In genomic region chr16:57409870-57410585, GRCh38 we compare ENCODE assay signal across 16 cellular contexts. TPM values are rescaled to one million over a fixed set of nuclear protein-coding genes. Genes with fewer than 3 reads are reported as not detected.
DNase-seq lines count a peak whose midpoint lies in the region; ATAC-seq and TF ChIP-seq lines count a peak whose summit lies in the region.
"Had no signal": no experiment of that assay in that cellular context is flagged by ENCODE, and none has a peak within 500 bp of the region (broad histone marks: within the 10 kb centered on the region; RNA-seq: fewer than 3 reads in every experiment).

No MANE protein-coding gene starts in this region.

- ATAC-seq in WTC11 (peak; percentile 49), HG03095 (IDR thresholded peaks at IDR 0.05; ENCODE audit: unreplicated experiment) (no peak)

- H3K4me2 ChIP-seq in H9 (ENCODE audit: insufficient read depth, insufficient read length, low read length), result no peak overlapping the region

- H3K27ac Mint-ChIP-seq in H9, result peak overlapping the region in 2 of 3 experiments; percentile 50 to 79; a peak in 2 of 7 replicates
- no peak overlapping the region for H3K27ac Mint-ChIP-seq in WTC11
- no peak overlapping the region for H3K27ac Mint-ChIP-seq in endothelial cell (ENCODE audit: unreplicated experiment)
- H3K27ac Mint-ChIP-seq: progenitor cell of endocrine pancreas had no signal

- CTCF ChIA-PET in WTC11 (lab: Charles Lee), result interaction anchor here (0.5 to 2.0 kb wide), 5 partner anchors 7 to 110 kb away, joined by 3 to 7 read pairs (median 4); no protein-coding TSS in a partner anchor

- no peak overlapping the region for H3T11ph ChIP-seq in H9 (ENCODE audit: low read length)

- no peaks in the 10 kb centered on the region for H3K79me1 ChIP-seq in H9 (ENCODE audit: insufficient read depth, low read depth, low read length, poor library complexity, severe bottlenecking)

- DNase-seq in H9 (peak; percentile 38), WTC11 (ENCODE audit: low spot score) (no peak), left kidney (ENCODE audit: low read depth, low spot score) (peak; percentile 80), endothelial cell (ENCODE audit: low spot score) (no peak), dermis blood vessel endothelial cell (no peak)
- DNase-seq in activated CD8-positive, alpha-beta memory T cell treated with anti-CD3 and anti-CD28 coated beads, Interleukin-2, amount 50 U/mL, for 4 hours, result no peak
- DNase-seq: activated CD4-positive, alpha-beta T cell treated with anti-CD3 and anti-CD28 coated beads, Interleukin-2, amount 50 U/mL, for 4 hours; activated naive CD4-positive, alpha-beta T cell; NCI-H446 treated with DMSO at 0.1 percent for 48 hours; SW 1271 had no signal

- H3K23ac ChIP-seq in H9 (ENCODE audit: insufficient read length, low read depth, low read length), result no peak overlapping the region

- no peaks in the 10 kb centered on the region for H3K4me1 ChIP-seq in H9 (ENCODE audit: insufficient read depth, low read length)

- no peak overlapping the region for H2AFZ ChIP-seq in H9 (ENCODE audit: low read length)

- H4K8ac ChIP-seq in H9 (replicated peaks; ENCODE audit: insufficient read length, low read depth, low read length), result no peak overlapping the region

- H2AK5ac ChIP-seq in H9 (ENCODE audit: insufficient read length, low read length), result no peak overlapping the region

- H3K9ac ChIP-seq in H9 (ENCODE audit: extremely low read depth, insufficient read length, low read length), result no peak overlapping the region

- H3K23me2 ChIP-seq in H9 (ENCODE audit: insufficient read length, low read depth, low read length, poor library complexity, severe bottlenecking), result no peaks in the 10 kb centered on the region

- H4K20me1 ChIP-seq in H9 (ENCODE audit: control insufficient read depth, insufficient read depth, insufficient read length), result no peaks in the 10 kb centered on the region

- H3K79me2 ChIP-seq in H9 (ENCODE audit: insufficient read depth, low read length), result no peaks in the 10 kb centered on the region

- H2BK20ac ChIP-seq in H9 (ENCODE audit: low read depth, low read length, poor library complexity, severe bottlenecking), result no peak overlapping the region

- no peak overlapping the region for H3K14ac ChIP-seq in H9 (ENCODE audit: insufficient read depth, low read length)

- no peak overlapping the region for H2BK5ac ChIP-seq in H9 (ENCODE audit: insufficient read length, low read length)

- POLR2A ChIA-PET in WTC11 (lab: Charles Lee), result no interaction called here

- TF ChIP-seq CTCF in 22Rv1 (IDR thresholded peaks at IDR 0.05) (0 out of 2 replicates have a peak, but pooled peaks have one; percentile 15), H9 (conservative IDR thresholded peaks at IDR 0.05) (0 out of 3 replicates have a peak, but pooled peaks have one; percentile 14), WTC11 (IDR thresholded peaks at IDR 0.05) (no peak), endothelial cell (IDR thresholded peaks at IDR 0.05; ENCODE audit: unreplicated experiment) (no peak)

- H3K27me3 Mint-ChIP-seq in H9 (ENCODE audit: low read depth) (peaks cover 4% of the 10 kb centered on the region), WTC11 (ENCODE audit: low read depth) (no peaks in the 10 kb centered on the region; the same call in 1 of the 2 replicates), endothelial cell (ENCODE audit: unreplicated experiment) (peaks cover 11% of the 10 kb centered on the region)
- H3K27me3 Mint-ChIP-seq: central memory CD8-positive, alpha-beta T cell had no signal

- H3K36me3 Mint-ChIP-seq in H9 (ENCODE audit: insufficient read depth in 1 of 3, low read depth in 3 of 3) (no peaks in the 10 kb centered on the region), WTC11 (no peaks in the 10 kb centered on the region), endothelial cell (ENCODE audit: low read depth, unreplicated experiment) (no peaks in the 10 kb centered on the region)

- H2BK15ac ChIP-seq in H9 (ENCODE audit: low read depth, low read length), result no peak overlapping the region

- H2BK12ac ChIP-seq in H9 (ENCODE audit: insufficient read length, low read depth, low read length), result no peak overlapping the region

- no peak overlapping the region for H4K91ac ChIP-seq in H9 (ENCODE audit: insufficient read length, low read depth, low read length)

- peak overlapping the region; percentile 17; the same call in 1 of the 2 replicates for H3K27ac ChIP-seq in 22Rv1
- H3K27ac ChIP-seq in H9 (ENCODE audit: insufficient read length, low read depth, low read length), result no peak overlapping the region
- H3K27ac ChIP-seq: thoracic aorta had no signal

- no peak overlapping the region for H2BK120ac ChIP-seq in H9 (ENCODE audit: low read depth, low read length, poor library complexity, severe bottlenecking)

- no peak overlapping the region for H3K18ac ChIP-seq in H9 (ENCODE audit: insufficient read length, low read depth, low read length)

- no peaks in the 10 kb centered on the region for H3K27me3 ChIP-seq in H9 (ENCODE audit: insufficient read depth, low read length)

- H3K4me3 Mint-ChIP-seq in H9, result no peak overlapping the region
- H3K4me3 Mint-ChIP-seq in WTC11, result no peak overlapping the region
- no peak overlapping the region for H3K4me3 Mint-ChIP-seq in endothelial cell (ENCODE audit: unreplicated experiment)
- H3K4me3 Mint-ChIP-seq: central memory CD8-positive, alpha-beta T cell had no signal

- H3K56ac ChIP-seq in H9 (ENCODE audit: insufficient read length, low read depth, low read length), result no peak overlapping the region

- no peaks in the 10 kb centered on the region for H3K9me3 ChIP-seq in H9 (ENCODE audit: control insufficient read depth, low read depth, low read length)
- H3K9me3 ChIP-seq: thoracic aorta had no signal

- no CpG with 5 or more reads among the region's 14 CpGs for WGBS in H9 (ENCODE audit: extremely low coverage, insufficient read length, low lambda C conversion rate)

- no peak overlapping the region for H4K5ac ChIP-seq in H9 (ENCODE audit: insufficient read length, low read depth, low read length)

- no peak overlapping the region for H3K4ac ChIP-seq in H9 (ENCODE audit: low read depth, low read length)

- H3K9me3 Mint-ChIP-seq in H9, result no peaks in the 10 kb centered on the region
- no peaks in the 10 kb centered on the region for H3K9me3 Mint-ChIP-seq in WTC11
- no peaks in the 10 kb centered on the region for H3K9me3 Mint-ChIP-seq in endothelial cell (ENCODE audit: unreplicated experiment)
- H3K9me3 Mint-ChIP-seq: central memory CD8-positive, alpha-beta T cell had no signal

- H3K4me1 Mint-ChIP-seq in H9, result peaks cover 2 to 5% of the 10 kb centered on the region in 2 experiments; a peak in 1 of 4 replicates
- peaks cover 3% of the 10 kb centered on the region; the same call in 1 of the 2 replicates for H3K4me1 Mint-ChIP-seq in WTC11
- peaks cover 20% of the 10 kb centered on the region for H3K4me1 Mint-ChIP-seq in endothelial cell (ENCODE audit: unreplicated experiment)

TF ChIP-seq in WTC11, 78 proteins besides CTCF, POLR2A, EP300 and RAD21 (continues in another document):
- TF ChIP-seq GTF2I (CRISPR knock-in tag; conservative IDR thresholded peaks at IDR 0.05) (no peak), USF2 (CRISPR knock-in tag; IDR thresholded peaks at IDR 0.05) (no peak), FOXK1 (CRISPR knock-in tag; IDR thresholded peaks at IDR 0.05) (no peak), STAT6 (CRISPR knock-in tag; conservative IDR thresholded peaks at IDR 0.05; ENCODE audit: low read depth) (no peak), EMX1 (CRISPR knock-in tag; IDR thresholded peaks at IDR 0.05) (no peak), ELF4 (CRISPR knock-in tag; IDR thresholded peaks at IDR 0.05; ENCODE audit: low read depth) (no peak), SMAD3 (CRISPR knock-in tag; IDR thresholded peaks at IDR 0.05; ENCODE audit: borderline replicate concordance) (no peak), NR1H2 (CRISPR knock-in tag; IDR thresholded peaks at IDR 0.05) (no peak)

RNA-seq across cellular contexts. Expression of gene CCL17, which starts 5.5 kb away (rescaled TPM):
- not detected in 2 replicates for total RNA-seq in H9 (2021)
- total RNA-seq in WTC11 (2021), result not detected in 3 replicates
- total RNA-seq in endothelial cell (ENCODE audit: unreplicated experiment), result not detected
- total RNA-seq in dermis blood vessel endothelial cell, result not detected in 2 replicates
- total RNA-seq: left lobe of liver, progenitor cell of endocrine pancreas, thoracic aorta had no signal

RNA-seq across cellular contexts. Expression of gene CIAPIN1, which starts 37.2 kb away (rescaled TPM):
- 82.8 and 85.3 TPM in 2 replicates for total RNA-seq in H9 (2021)
- total RNA-seq in WTC11 (2021), result 85.9 to 94.7 TPM (median 87.9 TPM) in 3 replicates
- 82.6 TPM for total RNA-seq in endothelial cell (ENCODE audit: unreplicated experiment)
- total RNA-seq in dermis blood vessel endothelial cell, result 70.5 and 92.1 TPM in 2 replicates

RNA-seq across cellular contexts. Expression of gene COQ9, which starts 37.3 kb away (rescaled TPM):
- total RNA-seq in H9 (2021) (31.7 and 32.9 TPM in 2 replicates), WTC11 (2021) (39.2 to 40.2 TPM (median 39.8 TPM) in 3 replicates), endothelial cell (ENCODE audit: unreplicated experiment) (23.1 TPM), dermis blood vessel endothelial cell (55.1 and 58.7 TPM in 2 replicates)

RNA-seq across cellular contexts. Expression of gene CX3CL1, which starts 37.7 kb away (rescaled TPM):
- total RNA-seq in H9 (2021), result 1.6 and 1.7 TPM in 2 replicates
- total RNA-seq in WTC11 (2021), result 0.66 to 1.2 TPM (median 1.1 TPM) in 3 replicates
- total RNA-seq in endothelial cell (ENCODE audit: unreplicated experiment), result 9.2 TPM
- 3.3 and 31.7 TPM in 2 replicates for total RNA-seq in dermis blood vessel endothelial cell

RNA-seq across cellular contexts. Expression of gene CCL22, which starts 51.4 kb away (rescaled TPM):
- total RNA-seq in H9 (2021), result 0.09 TPM in 1 of 2 replicates, not detected in the other
- total RNA-seq in WTC11 (2021), result 0.35 to 0.60 TPM (median 0.44 TPM) in 3 replicates
- total RNA-seq in endothelial cell (ENCODE audit: unreplicated experiment), result not detected
- total RNA-seq in dermis blood vessel endothelial cell, result not detected in 2 replicates
- total RNA-seq: progenitor cell of endocrine pancreas, thoracic aorta had no signal

Comparison
In these comparisons a context has a peak if more than half of its experiments do, and no peak if none do; other contexts are left out.
1. CTCF ChIP-seq: peak in 22Rv1 (single experiment) and H9 (single experiment); none in WTC11 (single experiment) and endothelial cell (single experiment).
2. DNase-seq: peak in H9 (single experiment) and left kidney (single experiment); none in WTC11 (single experiment), endothelial cell (single experiment), activated CD8-positive, alpha-beta memory T cell treated with anti-CD3 and anti-CD28 coated beads, Interleukin-2, amount 50 U/mL, for 4 hours (single experiment) and dermis blood vessel endothelial cell (single experiment).
3. H3K27ac Mint-ChIP-seq: peak in H9 (2 of 3); none in WTC11 (single experiment) and endothelial cell (single experiment).